11 cellular contexts compared by ENCODE assay signal in the genomic region with DNA sequence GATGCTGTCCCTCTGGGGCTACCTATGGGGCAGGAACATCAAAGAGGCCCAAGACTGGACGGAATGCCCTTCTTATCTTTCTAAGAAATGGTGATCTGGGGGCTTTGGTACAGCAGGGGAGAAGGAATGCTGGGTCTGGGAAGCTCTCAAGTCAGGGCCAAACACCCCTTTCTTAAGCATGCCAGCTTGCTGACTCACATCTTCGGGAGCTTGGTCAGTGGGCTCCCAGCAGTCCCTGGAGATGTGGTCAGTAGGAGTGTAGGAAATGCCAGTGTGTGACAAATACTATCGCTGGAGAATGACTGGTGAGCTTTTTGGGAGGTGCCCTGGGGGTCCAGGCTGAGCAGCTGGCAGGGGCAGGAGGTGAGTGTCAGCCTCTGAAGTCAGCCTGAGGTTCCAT.
DNase-seq lines count a peak whose midpoint lies in the region; ATAC-seq and TF ChIP-seq lines count a peak whose summit lies in the region.
"Had no signal": no experiment of that assay in that cellular context is flagged by ENCODE, and none has a peak within 500 bp of the region (broad histone marks: within the 10 kb centered on the region; RNA-seq: fewer than 3 reads in every experiment).

No MANE protein-coding gene starts in this region.

- DNase-seq in HCEC 1CT: peak; percentile 94
- peak; percentile 94 for DNase-seq in amniotic epithelial cell (ENCODE audit: low read depth)
- DNase-seq in hepatic stellate cell (ENCODE audit: low spot score): peak; percentile 88
- no peak for DNase-seq in GM10248 (ENCODE audit: extremely low spot score)
- DNase-seq: NCI-H1417 treated with DMSO at 0.1 percent for 48 hours, Right ventricle myocardium superior, upper lobe of left lung had no signal

- peak overlapping the region; percentile 8 to 32 for H3K4me3 ChIP-seq in stomach smooth muscle (ENCODE audit: low read length in 2 of 2)
- H3K4me3 ChIP-seq: upper lobe of left lung had no signal

- no peaks in the 10 kb centered on the region for H3K9me3 ChIP-seq in stomach smooth muscle (ENCODE audit: control insufficient read depth in 2 of 2, low read length in 2 of 2)
- H3K9me3 ChIP-seq: upper lobe of left lung had no signal

- no peak for TF ChIP-seq CTCF in GM10248 (IDR thresholded peaks at IDR 0.05; ENCODE audit: control extremely low read depth, extremely low read depth, low read depth, missing control alignments)

- ATAC-seq in GM18870 (IDR thresholded peaks at IDR 0.05; ENCODE audit: unreplicated experiment) (no peak), HG02588 (IDR thresholded peaks at IDR 0.05; ENCODE audit: unreplicated experiment) (no peak), HG03108 (IDR thresholded peaks at IDR 0.05; ENCODE audit: unreplicated experiment) (no peak)

- H3K27ac ChIP-seq in stomach smooth muscle (ENCODE audit: low read length): peak overlapping the region; percentile 85

- H3K4me1 ChIP-seq in stomach smooth muscle (ENCODE audit: control insufficient read depth, insufficient read depth, low read length): peaks cover 64% of the 10 kb centered on the region

- H3K27me3 ChIP-seq in stomach smooth muscle (ENCODE audit: control insufficient read depth in 1 of 2, insufficient read depth in 2 of 2, low read length in 2 of 2): no peaks in the 10 kb centered on the region
- H3K27me3 ChIP-seq: upper lobe of left lung had no signal

- CTCF ChIA-PET in GM10248 (lab: Yijun Ruan, JAX): interaction anchor here (0.9 to 1.4 kb wide), 4 partner anchors 19 to 56 kb away, joined by 3 to 5 read pairs (median 4); no protein-coding TSS in a partner anchor

- H3K9ac ChIP-seq in stomach smooth muscle (ENCODE audit: low read length in 2 of 2): peak overlapping the region in 1 of 2 donors; percentile 23

- no peaks in the 10 kb centered on the region for H3K36me3 ChIP-seq in stomach smooth muscle (ENCODE audit: control insufficient read depth in 2 of 2, insufficient read depth in 2 of 2, low read length in 2 of 2)
- H3K36me3 ChIP-seq: upper lobe of left lung had no signal

- POLR2A ChIA-PET in GM10248 (lab: Yijun Ruan, JAX): no interaction called here
